In genomic region chr22:20884454-20884853, GRCh38 we compare ENCODE assay signal across 24 cellular contexts. TPM values are rescaled to one million over a fixed set of nuclear protein-coding genes. Genes with fewer than 3 reads are reported as not detected.
A peak's percentile ranks its signal among the peaks of the same experiment; 100 is the strongest.
DNase-seq lines count a peak whose midpoint lies in the region; ATAC-seq and TF ChIP-seq lines count a peak whose summit lies in the region.
"Had no signal": no experiment of that assay in that cellular context is flagged by ENCODE, and none has a peak within 500 bp of the region (broad histone marks: within the 10 kb centered on the region; RNA-seq: fewer than 3 reads in every experiment).

No MANE protein-coding gene starts in this region.

- H3K4me3 Mint-ChIP-seq in stimulated activated naive CD8-positive, alpha-beta T cell treated with anti-CD3 and anti-CD28 coated beads, Interleukin-15, amount 100 ng/mL, for 72 hours = no peak overlapping the region
- H3K4me3 Mint-ChIP-seq: CD8-positive, alpha-beta T cell; IgD-negative memory B cell had no signal

- TF ChIP-seq CTCF in cardiac muscle cell (IDR thresholded peaks at IDR 0.05; ENCODE audit: low read depth, low read length) (no peak), right atrium auricular region (IDR thresholded peaks at IDR 0.05) (no peak), hepatocyte (IDR thresholded peaks at IDR 0.05; ENCODE audit: poor library complexity) (no peak)

- no peak overlapping the region for H2AFZ ChIP-seq in hepatocyte
- H2AFZ ChIP-seq: GM23248 had no signal

- no peaks in the 10 kb centered on the region for H3K79me2 ChIP-seq in hepatocyte

- H3K9me3 ChIP-seq in cardiac muscle cell (ENCODE audit: low read depth) = no peaks in the 10 kb centered on the region
- H3K9me3 ChIP-seq in right atrium auricular region = no peaks in the 10 kb centered on the region
- H3K9me3 ChIP-seq in hepatocyte (ENCODE audit: low read depth) = no peaks in the 10 kb centered on the region
- H3K9me3 ChIP-seq: BLaER1, HAP-1, MG63 had no signal

- H3K27ac ChIP-seq in cardiac muscle cell (peak overlapping the region; percentile 87), right atrium auricular region (peak overlapping the region in 1 of 2 donors; percentile 82), hepatocyte (peak overlapping the region; percentile 74)
- H3K27ac ChIP-seq: BLaER1, GM23248 had no signal

- H3K36me3 ChIP-seq in cardiac muscle cell (peaks cover 12% of the 10 kb centered on the region), right atrium auricular region (peaks cover 56% of the 10 kb centered on the region), hepatocyte (replicated peaks; ENCODE audit: insufficient read depth, low read depth) (no peaks in the 10 kb centered on the region)

- H3K4me1 ChIP-seq in cardiac muscle cell (ENCODE audit: low read depth) (peaks cover 12% of the 10 kb centered on the region), right atrium auricular region (peaks cover 0 to 15% of the 10 kb centered on the region in 2 donors), hepatocyte (ENCODE audit: insufficient read depth) (peaks cover 3% of the 10 kb centered on the region)
- H3K4me1 ChIP-seq: BLaER1, HAP-1 had no signal

- no peaks in the 10 kb centered on the region for H3K27me3 ChIP-seq in cardiac muscle cell
- no peaks in the 10 kb centered on the region for H3K27me3 ChIP-seq in right atrium auricular region
- no peaks in the 10 kb centered on the region for H3K27me3 ChIP-seq in hepatocyte
- H3K27me3 ChIP-seq: BLaER1, MG63 had no signal

- no peaks in the 10 kb centered on the region for H3K27me3 Mint-ChIP-seq in stimulated activated naive CD8-positive, alpha-beta T cell treated with anti-CD3 and anti-CD28 coated beads, Interleukin-15, amount 100 ng/mL, for 72 hours
- H3K27me3 Mint-ChIP-seq: IgD-negative memory B cell had no signal

- peaks cover 6% of the 10 kb centered on the region for H3K4me1 Mint-ChIP-seq in stimulated activated naive CD8-positive, alpha-beta T cell treated with anti-CD3 and anti-CD28 coated beads, Interleukin-15, amount 100 ng/mL, for 72 hours
- H3K4me1 Mint-ChIP-seq: IgD-negative memory B cell had no signal

- H3K4me3 ChIP-seq in cardiac muscle cell = no peak overlapping the region
- H3K4me3 ChIP-seq in right atrium auricular region = no peak overlapping the region
- no peak overlapping the region for H3K4me3 ChIP-seq in hepatocyte
- H3K4me3 ChIP-seq: BLaER1, GM12878, GM23248, HAP-1, MG63 had no signal

- no peak for ATAC-seq in stimulated activated naive CD8-positive, alpha-beta T cell treated with anti-CD3 and anti-CD28 coated beads, Interleukin-15, amount 100 ng/mL, for 72 hours
- ATAC-seq: CD8-positive, alpha-beta T cell had no signal

- H3K9me3 Mint-ChIP-seq in stimulated activated naive CD8-positive, alpha-beta T cell treated with anti-CD3 and anti-CD28 coated beads, Interleukin-15, amount 100 ng/mL, for 72 hours = no peaks in the 10 kb centered on the region
- H3K9me3 Mint-ChIP-seq: CD8-positive, alpha-beta T cell; IgD-negative memory B cell had no signal

- DNase-seq in cardiac muscle cell (ENCODE audit: low read depth in 1 of 2, low spot score in 1 of 2) (no peak), right atrium auricular region (ENCODE audit: low spot score) (no peak), hepatocyte (ENCODE audit: low spot score) (no peak), erythroblast (lab: John Stamatoyannopoulos, UW) (no peak), HCEC 1CT (no peak)
- no peak for DNase-seq in stimulated activated naive CD8-positive, alpha-beta T cell treated with anti-CD3 and anti-CD28 coated beads, Interleukin-15, amount 100 ng/mL, for 72 hours
- DNase-seq: CD8-positive, alpha-beta T cell; DMS53; EL; GM23248; Kasumi-1; MG63; NCI-H1048; NCI-H1436; NCI-H1930; NCI-H226; NCI-H524 treated with DMSO at 0.1 percent for 48 hours; PC-3; RPMI8226; SHP77 treated with DMSO at 0.1 percent for 48 hours had no signal

- no peaks in the 10 kb centered on the region for H3K9me2 ChIP-seq in hepatocyte (replicated peaks; ENCODE audit: insufficient read depth)

- H3K4me2 ChIP-seq in hepatocyte = no peak overlapping the region
- H3K4me2 ChIP-seq: BLaER1 had no signal

- 73% methylated on average over 4 of the region's 4 CpGs for WGBS in hepatocyte (ENCODE audit: low lambda C conversion rate, missing lambda C conversion rate)

- TF ChIP-seq POLR2A in erythroblast (IDR thresholded peaks at IDR 0.05; ENCODE audit: low read length) = no peak

- H3K27ac Mint-ChIP-seq in stimulated activated naive CD8-positive, alpha-beta T cell treated with anti-CD3 and anti-CD28 coated beads, Interleukin-15, amount 100 ng/mL, for 72 hours = peak overlapping the region; percentile 32 to 76
- H3K27ac Mint-ChIP-seq: CD8-positive, alpha-beta T cell; IgD-negative memory B cell had no signal

- no peaks in the 10 kb centered on the region for H4K20me1 ChIP-seq in hepatocyte (ENCODE audit: insufficient read depth, poor library complexity, severe bottlenecking)
- H4K20me1 ChIP-seq: BLaER1 had no signal

RNA-seq across cellular contexts. Expression of gene SNAP29, which starts 25.6 kb away (rescaled TPM):
- 22.0 and 25.2 TPM in 2 replicates for total RNA-seq in cardiac muscle cell
- 37.9 and 38.1 TPM in 2 replicates for polyA plus RNA-seq in cardiac muscle cell
- 10 to 100 TPM; 20.8 to 26.0 TPM for total RNA-seq in right atrium auricular region
- total RNA-seq in hepatocyte = 14.5 and 15.7 TPM in 2 replicates
- 34.3 and 41.0 TPM in 2 replicates for polyA plus RNA-seq in hepatocyte

RNA-seq across cellular contexts. Expression of gene PI4KA, which starts 25.8 kb away (rescaled TPM):
- 83.3 and 83.7 TPM in 2 replicates for total RNA-seq in cardiac muscle cell
- polyA plus RNA-seq in cardiac muscle cell = 85.2 and 95.9 TPM in 2 replicates
- total RNA-seq in right atrium auricular region = 10 to 100 TPM; 46.7 to 55.1 TPM
- 59.1 and 62.2 TPM in 2 replicates for total RNA-seq in hepatocyte
- polyA plus RNA-seq in hepatocyte = 75.7 and 80.5 TPM in 2 replicates

RNA-seq across cellular contexts. Expression of gene CRKL, which starts 32.8 kb away (rescaled TPM):
- 74.3 and 80.9 TPM in 2 replicates for total RNA-seq in cardiac muscle cell
- 42.4 and 60.1 TPM in 2 replicates for polyA plus RNA-seq in cardiac muscle cell
- total RNA-seq in right atrium auricular region = 10 to 100 TPM; 46.7 to 53.7 TPM
- 46.5 and 49.2 TPM in 2 replicates for total RNA-seq in hepatocyte
- 30.7 and 31.8 TPM in 2 replicates for polyA plus RNA-seq in hepatocyte
